8 cellular contexts compared by ENCODE assay signal in genomic region chr16:74984670-74985411, GRCh38. TPM values are rescaled to one million over a fixed set of nuclear protein-coding genes. Genes with fewer than 3 reads are reported as not detected.
DNase-seq lines count a peak whose midpoint lies in the region; ATAC-seq and TF ChIP-seq lines count a peak whose summit lies in the region.

WDR59 (minus strand) TSS chr16:74985123; CDS start chr16:74985017, 106 bp downstream.

- no peak for TF ChIP-seq CTCF in OCI-LY3 (IDR thresholded peaks at IDR 0.05; ENCODE audit: low read depth, low read length)
- TF ChIP-seq CTCF in endothelial cell (IDR thresholded peaks at IDR 0.05; ENCODE audit: unreplicated experiment) = no peak

- peak; percentile 95 for DNase-seq in D341Med (ENCODE audit: low spot score)
- peak; percentile 95 for DNase-seq in HuH-7 (ENCODE audit: low spot score)
- peak; percentile 96 for DNase-seq in activated CD8-positive, alpha-beta memory T cell treated with anti-CD3 and anti-CD28 coated beads, Interleukin-2, amount 50 U/mL, for 48 hours
- DNase-seq in endothelial cell (ENCODE audit: low spot score) = peak; percentile 96
- peak; percentile 99 for DNase-seq in midbrain (lab: John Stamatoyannopoulos, UW)
- peak; percentile 95 to 96 for DNase-seq in stimulated activated CD8-positive, alpha-beta memory T cell treated with anti-CD3 and anti-CD28 coated beads, Interleukin-2, amount 100 ng/mL, for 1 hour (ENCODE audit: low read depth in 2 of 2)

- H3K4me3 ChIP-seq in OCI-LY3 (ENCODE audit: low read length) = peak within 1 kb of the TSS; percentile 86

- no peaks in the 10 kb centered on the region for H3K9me3 Mint-ChIP-seq in endothelial cell (ENCODE audit: unreplicated experiment)

- peak within 1 kb of the TSS; percentile 80 for H3K9ac ChIP-seq in OCI-LY3 (ENCODE audit: low read length)

- H3K9me3 ChIP-seq in OCI-LY3 (ENCODE audit: insufficient read depth, low read length) = no peaks in the 10 kb centered on the region

- no peaks in the 10 kb centered on the region for H3K4me1 Mint-ChIP-seq in endothelial cell (ENCODE audit: unreplicated experiment)

- H2AFZ ChIP-seq in OCI-LY3 (ENCODE audit: low read depth, low read length) = peak within 1 kb of the TSS; percentile 71; the same call in 1 of the 2 replicates

- peaks cover 7% of the 10 kb centered on the region; the same call in 1 of the 2 replicates for H4K20me1 ChIP-seq in OCI-LY3 (ENCODE audit: insufficient read depth, low read length)

- H3K79me2 ChIP-seq in OCI-LY3 (ENCODE audit: low read length) = peaks cover 22% of the 10 kb centered on the region

- H3K27ac ChIP-seq in OCI-LY3 (ENCODE audit: low read length) = peak within 1 kb of the TSS; percentile 15

- H3K27ac Mint-ChIP-seq in endothelial cell (ENCODE audit: unreplicated experiment) = no peak within 1 kb of the TSS

- no peaks in the 10 kb centered on the region for H3K4me1 ChIP-seq in OCI-LY3 (ENCODE audit: low read length)

- H3K27me3 ChIP-seq in OCI-LY3 (ENCODE audit: low read depth, low read length) = peaks cover 2% of the 10 kb centered on the region; the same call in 1 of the 2 replicates

- H3K4me3 Mint-ChIP-seq in endothelial cell (ENCODE audit: unreplicated experiment) = peak within 1 kb of the TSS; percentile 96

- H3K4me2 ChIP-seq in OCI-LY3 (ENCODE audit: low read length) = peak within 1 kb of the TSS; percentile 85

- peaks cover 3% of the 10 kb centered on the region for H3K27me3 Mint-ChIP-seq in endothelial cell (ENCODE audit: unreplicated experiment)

- H3K36me3 Mint-ChIP-seq in endothelial cell (ENCODE audit: low read depth, unreplicated experiment) = no peaks in the 10 kb centered on the region

- ATAC-seq in GM21515 (IDR thresholded peaks at IDR 0.05; ENCODE audit: unreplicated experiment) = peak; percentile 99

- H3K36me3 ChIP-seq in OCI-LY3 (replicated peaks; ENCODE audit: low read depth, low read length) = no peaks in the 10 kb centered on the region

RNA-seq across cellular contexts. Expression of gene WDR59, which starts in this region (rescaled TPM):
- 107 TPM for total RNA-seq in endothelial cell (ENCODE audit: unreplicated experiment)

Comparison
In these comparisons a context has a peak if more than half of its experiments do, and no peak if none do; other contexts are left out.
1. Peak in every context shown above with its lines: DNase-seq, ATAC-seq, H3K4me3 ChIP-seq and H3K27ac ChIP-seq.